In the genomic region with DNA sequence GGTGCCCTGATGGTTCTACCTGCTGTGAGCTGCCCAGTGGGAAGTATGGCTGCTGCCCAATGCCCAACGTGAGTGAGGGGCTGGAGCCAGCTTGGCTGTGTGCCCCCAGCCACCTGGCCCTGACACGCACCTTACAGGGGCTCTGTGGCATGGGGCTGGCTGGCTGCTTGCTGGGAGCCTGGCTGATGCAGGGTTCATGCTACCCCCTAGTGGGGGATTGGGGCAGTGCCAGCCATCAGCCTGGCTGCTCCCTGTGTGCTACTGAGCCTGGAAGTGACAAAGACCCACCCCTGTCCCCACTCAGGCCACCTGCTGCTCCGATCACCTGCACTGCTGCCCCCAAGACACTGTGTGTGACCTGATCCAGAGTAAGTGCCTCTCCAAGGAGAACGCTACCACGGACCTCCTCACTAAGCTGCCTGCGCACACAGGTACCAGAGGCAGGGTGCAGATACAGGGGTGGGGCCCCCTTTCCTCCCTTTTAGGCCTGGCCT, we compare ENCODE assay signal across 1 cellular context.
TF ChIP-seq lines count a peak whose summit lies in the region.

No MANE protein-coding gene starts in this region.

TF ChIP-seq in IMR-90, 13 proteins besides CTCF, POLR2A, EP300 and RAD21:
- peak; percentile 69 for TF ChIP-seq SMC3 (IDR thresholded peaks at IDR 0.05; ENCODE audit: low read depth, low read length)
- TF ChIP-seq MAZ (IDR thresholded peaks at IDR 0.05; ENCODE audit: borderline replicate concordance, low read depth, low read length) = no peak
- no peak for TF ChIP-seq MAFK (IDR thresholded peaks at IDR 0.05; ENCODE audit: low read depth, low read length)
TF ChIP-seq in IMR-90: peak in this region for 1.
